1 cellular context compared by ENCODE assay signal in the genomic region with DNA sequence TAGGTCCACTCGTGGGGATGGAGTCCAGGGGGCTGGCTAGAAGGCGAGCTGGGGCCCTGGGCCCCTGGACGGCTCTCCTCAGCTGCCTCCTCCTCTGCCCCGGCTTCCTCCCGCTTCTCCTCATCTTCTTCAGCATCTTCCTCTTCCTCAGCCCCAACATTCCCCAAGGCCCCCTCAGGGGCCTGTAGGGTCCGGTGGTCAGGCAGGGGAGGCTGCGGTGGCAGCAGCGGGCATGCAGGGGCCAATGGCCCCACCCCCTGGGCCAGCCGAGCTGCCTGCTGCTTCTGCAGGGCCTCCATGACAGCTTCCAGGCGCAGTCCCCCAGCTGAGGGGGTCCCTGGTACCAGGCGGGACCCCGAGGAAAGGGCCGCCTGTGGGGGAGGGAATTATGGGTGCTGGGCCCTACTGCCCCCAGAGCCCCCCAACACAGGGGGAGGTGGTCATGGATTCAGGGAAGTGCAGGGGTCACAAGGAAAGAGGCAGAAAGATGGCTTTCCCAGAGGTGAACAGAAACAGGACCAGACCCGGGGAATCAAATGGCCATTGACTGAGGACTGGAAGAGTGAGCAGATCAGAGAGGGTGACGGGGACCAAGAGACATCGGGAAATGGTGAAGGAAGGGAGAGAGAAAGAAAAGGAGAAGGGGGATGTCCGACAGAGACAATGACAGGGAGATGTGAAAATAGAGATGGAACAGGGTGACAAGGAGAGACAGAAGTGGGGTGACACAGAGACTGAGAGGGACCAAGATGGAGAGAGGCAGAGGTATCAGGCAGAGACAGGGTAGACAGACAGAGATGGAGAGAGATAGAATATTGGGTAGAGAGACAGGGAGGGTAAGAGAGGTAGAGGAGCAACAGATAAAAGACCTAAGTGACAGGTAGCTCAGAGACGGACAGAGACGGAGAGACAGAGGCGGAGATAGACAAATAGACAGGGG.
TF ChIP-seq lines count a peak whose summit lies in the region.

No MANE protein-coding gene starts in this region.

TF ChIP-seq in neural cell, 6 proteins besides CTCF, POLR2A, EP300 and RAD21:
- no peak for TF ChIP-seq EZH2 (IDR thresholded peaks at IDR 0.05; ENCODE audit: borderline replicate concordance, insufficient read depth, low read length, poor library complexity, severe bottlenecking)
- no peak for TF ChIP-seq MXI1 (conservative IDR thresholded peaks at IDR 0.05; ENCODE audit: poor library complexity, severe bottlenecking)
- no peak for TF ChIP-seq POLR2AphosphoS5 (IDR thresholded peaks at IDR 0.05)
- no peak for TF ChIP-seq TAF1 (IDR thresholded peaks at IDR 0.05; ENCODE audit: low read depth)
- no peak for TF ChIP-seq SMC3 (conservative IDR thresholded peaks at IDR 0.05; ENCODE audit: poor library complexity)
- TF ChIP-seq, protein P1, sequence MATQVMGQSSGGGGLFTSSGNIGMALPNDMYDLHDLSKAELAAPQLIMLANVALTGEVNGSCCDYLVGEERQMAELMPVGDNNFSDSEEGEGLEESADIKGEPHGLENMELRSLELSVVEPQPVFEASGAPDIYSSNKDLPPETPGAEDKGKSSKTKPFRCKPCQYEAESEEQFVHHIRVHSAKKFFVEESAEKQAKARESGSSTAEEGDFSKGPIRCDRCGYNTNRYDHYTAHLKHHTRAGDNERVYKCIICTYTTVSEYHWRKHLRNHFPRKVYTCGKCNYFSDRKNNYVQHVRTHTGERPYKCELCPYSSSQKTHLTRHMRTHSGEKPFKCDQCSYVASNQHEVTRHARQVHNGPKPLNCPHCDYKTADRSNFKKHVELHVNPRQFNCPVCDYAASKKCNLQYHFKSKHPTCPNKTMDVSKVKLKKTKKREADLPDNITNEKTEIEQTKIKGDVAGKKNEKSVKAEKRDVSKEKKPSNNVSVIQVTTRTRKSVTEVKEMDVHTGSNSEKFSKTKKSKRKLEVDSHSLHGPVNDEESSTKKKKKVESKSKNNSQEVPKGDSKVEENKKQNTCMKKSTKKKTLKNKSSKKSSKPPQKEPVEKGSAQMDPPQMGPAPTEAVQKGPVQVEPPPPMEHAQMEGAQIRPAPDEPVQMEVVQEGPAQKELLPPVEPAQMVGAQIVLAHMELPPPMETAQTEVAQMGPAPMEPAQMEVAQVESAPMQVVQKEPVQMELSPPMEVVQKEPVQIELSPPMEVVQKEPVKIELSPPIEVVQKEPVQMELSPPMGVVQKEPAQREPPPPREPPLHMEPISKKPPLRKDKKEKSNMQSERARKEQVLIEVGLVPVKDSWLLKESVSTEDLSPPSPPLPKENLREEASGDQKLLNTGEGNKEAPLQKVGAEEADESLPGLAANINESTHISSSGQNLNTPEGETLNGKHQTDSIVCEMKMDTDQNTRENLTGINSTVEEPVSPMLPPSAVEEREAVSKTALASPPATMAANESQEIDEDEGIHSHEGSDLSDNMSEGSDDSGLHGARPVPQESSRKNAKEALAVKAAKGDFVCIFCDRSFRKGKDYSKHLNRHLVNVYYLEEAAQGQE (IDR thresholded peaks at IDR 0.05; ENCODE audit: borderline replicate concordance): no peak
